In the genomic region with DNA sequence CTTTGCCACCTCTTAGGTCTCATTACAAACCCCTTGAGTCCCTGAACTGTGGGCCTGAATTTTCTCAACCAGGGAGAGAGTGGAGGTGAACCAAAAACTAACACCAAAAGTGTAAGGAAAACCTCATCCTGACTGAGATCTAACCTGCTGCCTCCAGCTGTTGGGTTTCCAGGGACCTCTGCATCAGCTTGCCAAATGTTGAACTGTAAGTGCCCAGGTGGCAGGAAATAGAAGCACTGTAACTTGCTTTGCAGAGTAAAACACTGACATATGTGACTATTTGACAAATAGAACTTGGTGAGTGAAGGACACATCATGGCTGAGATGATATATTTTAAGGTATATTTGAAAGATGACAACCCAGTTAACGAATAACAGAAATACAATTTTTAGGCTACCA, we compare ENCODE assay signal across 1 cellular context.
TF ChIP-seq lines count a peak whose summit lies in the region.

No MANE protein-coding gene starts in this region.

TF ChIP-seq in GM12878, 131 proteins besides CTCF, POLR2A, EP300 and RAD21 (continued from another document):
- TF ChIP-seq, protein P1, sequence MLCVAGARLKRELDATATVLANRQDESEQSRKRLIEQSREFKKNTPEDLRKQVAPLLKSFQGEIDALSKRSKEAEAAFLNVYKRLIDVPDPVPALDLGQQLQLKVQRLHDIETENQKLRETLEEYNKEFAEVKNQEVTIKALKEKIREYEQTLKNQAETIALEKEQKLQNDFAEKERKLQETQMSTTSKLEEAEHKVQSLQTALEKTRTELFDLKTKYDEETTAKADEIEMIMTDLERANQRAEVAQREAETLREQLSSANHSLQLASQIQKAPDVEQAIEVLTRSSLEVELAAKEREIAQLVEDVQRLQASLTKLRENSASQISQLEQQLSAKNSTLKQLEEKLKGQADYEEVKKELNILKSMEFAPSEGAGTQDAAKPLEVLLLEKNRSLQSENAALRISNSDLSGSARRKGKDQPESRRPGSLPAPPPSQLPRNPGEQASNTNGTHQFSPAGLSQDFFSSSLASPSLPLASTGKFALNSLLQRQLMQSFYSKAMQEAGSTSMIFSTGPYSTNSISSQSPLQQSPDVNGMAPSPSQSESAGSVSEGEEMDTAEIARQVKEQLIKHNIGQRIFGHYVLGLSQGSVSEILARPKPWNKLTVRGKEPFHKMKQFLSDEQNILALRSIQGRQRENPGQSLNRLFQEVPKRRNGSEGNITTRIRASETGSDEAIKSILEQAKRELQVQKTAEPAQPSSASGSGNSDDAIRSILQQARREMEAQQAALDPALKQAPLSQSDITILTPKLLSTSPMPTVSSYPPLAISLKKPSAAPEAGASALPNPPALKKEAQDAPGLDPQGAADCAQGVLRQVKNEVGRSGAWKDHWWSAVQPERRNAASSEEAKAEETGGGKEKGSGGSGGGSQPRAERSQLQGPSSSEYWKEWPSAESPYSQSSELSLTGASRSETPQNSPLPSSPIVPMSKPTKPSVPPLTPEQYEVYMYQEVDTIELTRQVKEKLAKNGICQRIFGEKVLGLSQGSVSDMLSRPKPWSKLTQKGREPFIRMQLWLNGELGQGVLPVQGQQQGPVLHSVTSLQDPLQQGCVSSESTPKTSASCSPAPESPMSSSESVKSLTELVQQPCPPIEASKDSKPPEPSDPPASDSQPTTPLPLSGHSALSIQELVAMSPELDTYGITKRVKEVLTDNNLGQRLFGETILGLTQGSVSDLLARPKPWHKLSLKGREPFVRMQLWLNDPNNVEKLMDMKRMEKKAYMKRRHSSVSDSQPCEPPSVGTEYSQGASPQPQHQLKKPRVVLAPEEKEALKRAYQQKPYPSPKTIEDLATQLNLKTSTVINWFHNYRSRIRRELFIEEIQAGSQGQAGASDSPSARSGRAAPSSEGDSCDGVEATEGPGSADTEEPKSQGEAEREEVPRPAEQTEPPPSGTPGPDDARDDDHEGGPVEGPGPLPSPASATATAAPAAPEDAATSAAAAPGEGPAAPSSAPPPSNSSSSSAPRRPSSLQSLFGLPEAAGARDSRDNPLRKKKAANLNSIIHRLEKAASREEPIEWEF (IDR thresholded peaks at IDR 0.05; ENCODE audit: insufficient replicate concordance, low read depth, low read length), result no peak
- no peak for TF ChIP-seq SP1 (IDR thresholded peaks at IDR 0.05; ENCODE audit: low read depth, low read length)
- TF ChIP-seq RBBP5 (conservative IDR thresholded peaks at IDR 0.05), result no peak
- no peak for TF ChIP-seq TCF7 (IDR thresholded peaks at IDR 0.05; ENCODE audit: borderline replicate concordance)
- no peak for TF ChIP-seq CEBPB (IDR thresholded peaks at IDR 0.05; ENCODE audit: borderline replicate concordance in 1 of 2, low read depth in 2 of 2, low read length in 2 of 2)
